In the genomic region with DNA sequence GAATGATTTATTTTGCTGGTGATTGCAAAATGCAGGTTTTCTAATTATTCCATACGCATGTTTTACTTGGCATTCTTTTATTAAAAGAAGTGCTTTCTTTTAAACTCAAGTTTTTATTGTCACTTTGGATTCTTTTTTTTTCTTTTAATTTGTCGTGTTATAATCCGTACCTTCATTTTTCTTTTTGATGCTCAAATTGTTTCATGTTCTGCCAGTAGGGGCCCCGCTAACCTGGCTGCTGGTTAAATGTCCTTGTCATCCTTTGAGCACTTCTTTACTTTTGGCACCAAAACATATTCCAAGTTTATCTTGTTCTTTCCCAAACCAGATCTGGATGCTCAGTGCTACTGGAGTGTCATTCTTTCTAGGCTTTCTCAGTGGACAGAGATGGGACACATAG, we compare ENCODE assay signal across 23 cellular contexts. TPM values are rescaled to one million over a fixed set of nuclear protein-coding genes. Genes with fewer than 3 reads are reported as not detected.
DNase-seq lines count a peak whose midpoint lies in the region; ATAC-seq, FAIRE-seq and TF ChIP-seq lines count a peak whose summit lies in the region.
"Had no signal": no experiment of that assay in that cellular context is flagged by ENCODE, and none has a peak within 500 bp of the region (broad histone marks: within the 10 kb centered on the region; RNA-seq: fewer than 3 reads in every experiment).

No MANE protein-coding gene starts in this region.

- BruUV-seq in K562 (replicated peaks; lab: Mats Ljungman, UMichigan), result no TSS peak

- no peak for TF ChIP-seq RAD21 in K562 (CRISPR knock-in tag; conservative IDR thresholded peaks at IDR 0.05 in 1 of 2, IDR thresholded peaks at IDR 0.05 in 1 of 2)

- H3K9me3 Mint-ChIP-seq in GM23338 (no peaks in the 10 kb centered on the region), neural crest cell (no peaks in the 10 kb centered on the region)
- H3K9me3 Mint-ChIP-seq: CD8-positive, alpha-beta T cell had no signal

- H3K4me1 Mint-ChIP-seq in GM23338 (peaks cover 10% of the 10 kb centered on the region), neural crest cell (no peaks in the 10 kb centered on the region)

- no peak for DNase-seq in GM23338 (ENCODE audit: low spot score)
- no peak for DNase-seq in K562 (ENCODE audit: extremely low read depth in 1 of 4, low spot score in 3 of 4)
- DNase-seq in neural crest cell (ENCODE audit: low read depth, low spot score), result no peak
- no peak for DNase-seq in NAMALWA (ENCODE audit: low spot score)
- no peak for DNase-seq in NCI-H345 (lab: John Stamatoyannopoulos, UW)
- DNase-seq: ACHN; CD8-positive, alpha-beta T cell; DND-41; NCI-H1092 treated with DMSO at 0.1 percent for 48 hours; NCI-H1436 treated with DMSO at 0.1 percent for 48 hours; NCI-H2029; NCI-H2171; NCI-H524 treated with DMSO at 0.1 percent for 48 hours; NCI-H82; RPMI8226; SHP77 treated with DMSO at 0.1 percent for 48 hours had no signal

- no peak overlapping the region for H2AFZ ChIP-seq in GM23338
- no peak overlapping the region for H2AFZ ChIP-seq in OCI-LY1 (ENCODE audit: low read length)
- no peak overlapping the region for H2AFZ ChIP-seq in K562 (ENCODE audit: low read depth, low read length)

- 2% methylated on average over 4 of the region's 4 CpGs for WGBS in K562 (ENCODE audit: insufficient coverage, low coverage, missing lambda C conversion rate)

- intact Hi-C loops in K562 (cut with micrococcal nuclease), result no loop called here

- H3K4me3 Mint-ChIP-seq in GM23338 (no peak overlapping the region), neural crest cell (no peak overlapping the region)
- H3K4me3 Mint-ChIP-seq: CD8-positive, alpha-beta T cell had no signal

- peaks cover 6% of the 10 kb centered on the region for H3K27me3 Mint-ChIP-seq in GM23338 (ENCODE audit: insufficient read depth, low read depth, poor library complexity)
- H3K27me3 Mint-ChIP-seq in neural crest cell (ENCODE audit: low read depth), result no peaks in the 10 kb centered on the region

- H3K4me2 ChIP-seq in GM23338 (no peak overlapping the region), OCI-LY1 (ENCODE audit: low read length) (no peak overlapping the region), K562 (ENCODE audit: insufficient read depth, low read length) (no peak overlapping the region)
- H3K4me2 ChIP-seq: BLaER1 treated with 17β-estradiol and CSF1 and Interleukin-3, amounts not matched to agents 10 nM and 100 nM had no signal

- in situ Hi-C loops in K562 (cut with MboI), result no loop called here

- H3K9me1 ChIP-seq in K562 (ENCODE audit: control insufficient read depth, insufficient read depth, low read length), result no peaks in the 10 kb centered on the region

- peak; percentile 49 for FAIRE-seq in K562 (lab: Jason Lieb, UNC)
- FAIRE-seq: GM12878, H1 had no signal

- peaks cover 37% of the 10 kb centered on the region for H3K79me2 ChIP-seq in GM23338 (replicated peaks; ENCODE audit: insufficient read depth)
- H3K79me2 ChIP-seq in OCI-LY1 (ENCODE audit: insufficient read depth, low read length), result no peaks in the 10 kb centered on the region
- no peaks in the 10 kb centered on the region for H3K79me2 ChIP-seq in K562 (ENCODE audit: control insufficient read depth, insufficient read depth, low read length)

- H3K9me2 ChIP-seq in GM23338 (ENCODE audit: insufficient read depth) (no peaks in the 10 kb centered on the region), OCI-LY1 (ENCODE audit: low read depth, low read length) (no peaks in the 10 kb centered on the region)

- H3K36me3 Mint-ChIP-seq in GM23338 (ENCODE audit: low read depth) (peaks cover 14% of the 10 kb centered on the region; the same call in 2 of the 3 replicates), neural crest cell (ENCODE audit: low read depth) (no peaks in the 10 kb centered on the region)
- H3K36me3 Mint-ChIP-seq: CD8-positive, alpha-beta T cell had no signal

- TF ChIP-seq POLR2A in K562 (conservative IDR thresholded peaks at IDR 0.05), result no peak

- H3K9me3 ChIP-seq in OCI-LY1 (ENCODE audit: low read length), result no peaks in the 10 kb centered on the region
- no peaks in the 10 kb centered on the region for H3K9me3 ChIP-seq in K562 (replicated peaks; ENCODE audit: control insufficient read depth, insufficient read depth, low read depth, low read length)
- H3K9me3 ChIP-seq: BLaER1 treated with 17β-estradiol and CSF1 and Interleukin-3, amounts not matched to agents 10 nM and 100 nM had no signal

- POLR2A ChIA-PET in K562 (lab: Yijun Ruan, JAX), result no interaction called here

- no peak overlapping the region for H3K4me3 ChIP-seq in GM23338
- H3K4me3 ChIP-seq in OCI-LY1 (ENCODE audit: low read depth, low read length, poor library complexity, severe bottlenecking), result no peak overlapping the region
- H3K4me3 ChIP-seq in K562, result no peak overlapping the region
- H3K4me3 ChIP-seq: BLaER1 treated with 17β-estradiol and CSF1 and Interleukin-3, amounts not matched to agents 10 nM and 100 nM; GM12878 had no signal

- H3K27ac Mint-ChIP-seq in GM23338 (no peak overlapping the region), neural crest cell (ENCODE audit: unreplicated experiment) (no peak overlapping the region)
- H3K27ac Mint-ChIP-seq: CD8-positive, alpha-beta T cell had no signal

- peak; percentile 25 to 47 for TF ChIP-seq CTCF in GM23338 (conservative IDR thresholded peaks at IDR 0.05; ENCODE audit: low read depth in 2 of 2)
- peak; percentile 29 for TF ChIP-seq CTCF in OCI-LY1 (IDR thresholded peaks at IDR 0.05; ENCODE audit: low read length)
- TF ChIP-seq CTCF in K562 (IDR thresholded peaks at IDR 0.05 in 2 of 3, conservative IDR thresholded peaks at IDR 0.05 in 1 of 3; ENCODE audit: insufficient read depth in 2 of 3, low read depth in 1 of 3, low read length in 3 of 3), result peak in 2 of 3 experiments; percentile 9 to 10; a peak in 1 of 6 replicates
- TF ChIP-seq CTCF in neural crest cell (conservative IDR thresholded peaks at IDR 0.05), result peak; percentile 26

- H3K4me1 ChIP-seq in GM23338 (ENCODE audit: insufficient read depth) (peaks cover 5% of the 10 kb centered on the region; the same call in 1 of the 2 replicates), OCI-LY1 (ENCODE audit: insufficient read depth, low read length, severe bottlenecking) (no peaks in the 10 kb centered on the region), K562 (replicated peaks in 1 of 2; ENCODE audit: control insufficient read depth in 2 of 2, insufficient read depth in 2 of 2, low read length in 2 of 2) (no peaks in the 10 kb centered on the region; a peak in 1 of 5 replicates)

- H3K27ac ChIP-seq in GM23338 (ENCODE audit: low read depth) (no peak overlapping the region), OCI-LY1 (ENCODE audit: low read depth, low read length, poor library complexity, severe bottlenecking) (no peak overlapping the region), K562 (ENCODE audit: extremely low read depth, low read depth, low read length) (no peak overlapping the region)
- H3K27ac ChIP-seq: BLaER1 treated with 17β-estradiol and CSF1 and Interleukin-3, amounts not matched to agents 10 nM and 100 nM had no signal

- TF ChIP-seq EP300 in K562 (IDR thresholded peaks at IDR 0.05; ENCODE audit: low read length), result no peak

- CTCF ChIA-PET in K562 (lab: Yijun Ruan, JAX; ENCODE audit: low intra/inter-chr PET ratio), result no interaction called here

- H4K20me1 ChIP-seq in GM23338 (replicated peaks; ENCODE audit: insufficient read depth), result no peaks in the 10 kb centered on the region
- H4K20me1 ChIP-seq in OCI-LY1 (ENCODE audit: insufficient read depth, low read length), result no peaks in the 10 kb centered on the region
- H4K20me1 ChIP-seq in K562 (replicated peaks; ENCODE audit: control insufficient read depth, insufficient read depth, low read length), result no peaks in the 10 kb centered on the region
- H4K20me1 ChIP-seq: BLaER1 treated with 17β-estradiol and CSF1 and Interleukin-3, amounts not matched to agents 10 nM and 100 nM had no signal

- H3K9ac ChIP-seq in OCI-LY1 (ENCODE audit: low read length) (no peak overlapping the region), K562 (ENCODE audit: insufficient read depth in 1 of 2, low read depth in 2 of 2, low read length in 2 of 2) (no peak overlapping the region)
- H3K9ac ChIP-seq: BLaER1 treated with 17β-estradiol and CSF1 and Interleukin-3, amounts not matched to agents 10 nM and 100 nM had no signal

- no peak for ATAC-seq in GM23338
- no peak for ATAC-seq in K562
- ATAC-seq in HG03095 (IDR thresholded peaks at IDR 0.05; ENCODE audit: unreplicated experiment), result no peak
- ATAC-seq: CD8-positive, alpha-beta T cell; GM12878; SK-N-SH treated with all-trans-retinoic acid at 6 μM for 48 hours had no signal

- H3K27me3 ChIP-seq in GM23338 (ENCODE audit: insufficient read depth) (no peaks in the 10 kb centered on the region), OCI-LY1 (ENCODE audit: insufficient read depth, low read length) (no peaks in the 10 kb centered on the region), K562 (ENCODE audit: control insufficient read depth in 2 of 2, insufficient read depth in 2 of 2, low read length in 2 of 2) (peaks cover 0 to 4% of the 10 kb centered on the region in 2 experiments; a peak in 2 of 5 replicates)
- H3K27me3 ChIP-seq: BLaER1 treated with 17β-estradiol and CSF1 and Interleukin-3, amounts not matched to agents 10 nM and 100 nM had no signal

- no peaks in the 10 kb centered on the region; the same call in 1 of the 2 replicates for H3K36me3 ChIP-seq in GM23338 (ENCODE audit: insufficient read depth)
- no peaks in the 10 kb centered on the region for H3K36me3 ChIP-seq in OCI-LY1 (ENCODE audit: insufficient read depth, low read length)
- no peaks in the 10 kb centered on the region for H3K36me3 ChIP-seq in K562 (ENCODE audit: control insufficient read depth, insufficient read depth, low read length)
- H3K36me3 ChIP-seq: BLaER1 treated with 17β-estradiol and CSF1 and Interleukin-3, amounts not matched to agents 10 nM and 100 nM had no signal

- H3F3A ChIP-seq in GM23338 (replicated peaks; ENCODE audit: low read depth), result no peaks in the 10 kb centered on the region
- H3F3A ChIP-seq in OCI-LY1 (ENCODE audit: insufficient read depth, low read length), result no peaks in the 10 kb centered on the region

RNA-seq across cellular contexts. Expression of a gene that starts 31.6 kb away (rescaled TPM):
- 23.7 and 25.0 TPM in 2 replicates for total RNA-seq in GM23338 (2014; rRNA removed; shearing (Covaris generic))
- polyA plus RNA-seq in GM23338 (2016; fragmentation: Nextera tagmentation; extraction: Ambion mirVana), result 5.6 and 5.7 TPM in 2 replicates
- not detected in 2 replicates for total RNA-seq in K562 (2011; cell fraction: chromatin; rRNA removed; ENCODE audit: low replicate concordance)
- 0.33 TPM in 1 of 2 replicates, not detected in the other for total RNA-seq in K562 (2011; cell fraction: nucleolus; rRNA removed)
- total RNA-seq in K562 (2011; cell fraction: nucleoplasm; rRNA removed), result 0.07 TPM in 1 of 2 replicates, not detected in the other
- not detected in 2 replicates for total RNA-seq in K562 (2014; rRNA removed)
- total RNA-seq in K562 (2014; rRNA removed; fragmentation: Illumina TruSeq; extraction: Trizol), result not detected in 2 replicates
- total RNA-seq in K562 (2015; rRNA removed; fragmentation: Illumina TruSeq; extraction: Trizol), result not detected in 2 replicates
- not detected in 2 replicates for total RNA-seq in K562 (2021)
- polyA plus RNA-seq in K562 (2011; rRNA removed), result not detected in 2 replicates
- not detected in 2 replicates for polyA plus RNA-seq in K562 (2011; cell fraction: cytosol; rRNA removed)
- polyA plus RNA-seq in K562 (2011; cell fraction: nucleus; rRNA removed), result not detected in 2 replicates
- not detected in 2 replicates for polyA plus RNA-seq in K562 (2012)
- polyA plus RNA-seq in K562 (2014; fragmentation: Illumina TruSeq; extraction: Trizol), result not detected in 2 replicates
- polyA plus RNA-seq in K562 (2014; fragmentation: Nextera tagmentation; extraction: Ambion mirVana), result not detected
- not detected in 2 replicates for polyA plus RNA-seq in K562 (2014; rRNA removed)
- polyA minus RNA-seq in K562 (2011; rRNA and poly(A)+ RNA removed), result not detected in 2 replicates
- not detected in 2 replicates for polyA minus RNA-seq in K562 (2011; cell fraction: cytosol; rRNA and poly(A)+ RNA removed)
- polyA minus RNA-seq in K562 (2011; cell fraction: nucleus; rRNA and poly(A)+ RNA removed), result under 0.01 TPM in 1 of 2 replicates, not detected in the other
- total RNA-seq in neural crest cell, result 12.2 and 12.8 TPM in 2 replicates
- total RNA-seq: LHCN-M2 had no signal
